Comparison of ENCODE assay signal across 19 cellular contexts in genomic region chr5:107815109-107815508, GRCh38.
"Had no signal": no experiment of that assay in that cellular context is flagged by ENCODE, and none has a peak within 500 bp of the region (broad histone marks: within the 10 kb centered on the region; RNA-seq: fewer than 3 reads in every experiment).

No MANE protein-coding gene starts in this region.

- H3K4me1 ChIP-seq: esophagus squamous epithelium, gastroesophageal sphincter, lower lobe of right lung, sigmoid colon, suprapubic skin, thyroid gland, uterus had no signal

- H3K27ac ChIP-seq: esophagus squamous epithelium, gastroesophageal sphincter, left ventricle myocardium inferior, lower lobe of right lung, sigmoid colon, suprapubic skin, thyroid gland, uterus had no signal

- H3K9me3 ChIP-seq: esophagus squamous epithelium, gastroesophageal sphincter, left ventricle myocardium inferior, lower lobe of right lung, right atrium auricular region, sigmoid colon, suprapubic skin, thyroid gland, uterus had no signal

- H3K36me3 Mint-ChIP-seq: memory B cell, natural killer cell had no signal

- H3K27me3 ChIP-seq: esophagus squamous epithelium, gastroesophageal sphincter, right atrium auricular region, sigmoid colon, suprapubic skin, thyroid gland, uterus had no signal

- H3K36me3 ChIP-seq: esophagus squamous epithelium, gastroesophageal sphincter, left ventricle myocardium inferior, lower lobe of right lung, right atrium auricular region, sigmoid colon, suprapubic skin, thyroid gland, uterus had no signal

- H3K9me3 Mint-ChIP-seq: dendritic cell treated with granulocyte-macrophage colony-stimulating factor and Interleukin-4, amounts not matched to agents 40 ng/mL and 50 ng/mL, for 4 days; memory B cell; natural killer cell had no signal

- ATAC-seq: gastroesophageal sphincter, lower lobe of right lung, natural killer cell had no signal

- H3K27ac Mint-ChIP-seq: dendritic cell treated with granulocyte-macrophage colony-stimulating factor and Interleukin-4, amounts not matched to agents 40 ng/mL and 50 ng/mL, for 4 days; memory B cell; natural killer cell; type B pancreatic cell had no signal

- H3K4me3 Mint-ChIP-seq: dendritic cell treated with granulocyte-macrophage colony-stimulating factor and Interleukin-4, amounts not matched to agents 40 ng/mL and 50 ng/mL, for 4 days; memory B cell; natural killer cell; type B pancreatic cell had no signal

- H3K4me3 ChIP-seq: esophagus squamous epithelium, gastroesophageal sphincter, left ventricle myocardium inferior, lower lobe of right lung, right atrium auricular region, sigmoid colon, suprapubic skin, thyroid gland, uterus had no signal

- DNase-seq: esophagus squamous epithelium; foreskin fibroblast; kidney; left cardiac atrium; left ventricle myocardium inferior; lower lobe of right lung; natural killer cell; sigmoid colon; small intestine; stimulated activated CD4-positive, alpha-beta T cell treated with anti-CD3 and anti-CD28 coated beads, Interleukin-12 subunit alpha, Interleukin-12 subunit beta, amount 100 ng/mL, for 4 hours; stimulated activated naive CD4-positive, alpha-beta T cell treated with Interleukin-2 at 50 U/mL for 16 hours; thyroid gland; uterus had no signal

- FAIRE-seq: kidney, small intestine had no signal

- H3K4me1 Mint-ChIP-seq: memory B cell, natural killer cell had no signal
